ENCODE assay signal across 16 cellular contexts in genomic region chr9:82369251-82369945, GRCh38.
DNase-seq lines count a peak whose midpoint lies in the region; ATAC-seq and TF ChIP-seq lines count a peak whose summit lies in the region.
"Had no signal": no experiment of that assay in that cellular context is flagged by ENCODE, and none has a peak within 500 bp of the region (broad histone marks: within the 10 kb centered on the region; RNA-seq: fewer than 3 reads in every experiment).

No MANE protein-coding gene starts in this region.

- no peak overlapping the region for H3K4me3 ChIP-seq in right lobe of liver
- H3K4me3 ChIP-seq: BLaER1 treated with 17β-estradiol and CSF1 and Interleukin-3, amounts not matched to agents 10 nM and 100 nM; GM12878; GM23248 had no signal

- 32% methylated on average over 2 of the region's 2 CpGs for WGBS in right lobe of liver (ENCODE audit: insufficient coverage, low coverage, low lambda C conversion rate, missing lambda C conversion rate)

- TF ChIP-seq CTCF in 22Rv1 (IDR thresholded peaks at IDR 0.05) (no peak), right lobe of liver (IDR thresholded peaks at IDR 0.05) (no peak)

- DNase-seq in NCI-H2227 (lab: John Stamatoyannopoulos, UW; ENCODE audit: unreplicated experiment), result peak; percentile 6
- no peak for DNase-seq in left colon
- peak in 1 of 3 donors; percentile 57 for DNase-seq in right lobe of liver
- DNase-seq in DMS79 treated with DMSO at 0.1 percent for 48 hours (lab: John Stamatoyannopoulos, UW), result no peak
- DNase-seq in cardiac septum (ENCODE audit: low spot score), result no peak
- DNase-seq in NCI-H2029 (lab: John Stamatoyannopoulos, UW), result no peak
- no peak for DNase-seq in NCI-H1694 treated with DMSO at 0.1 percent for 48 hours (lab: John Stamatoyannopoulos, UW)
- DNase-seq: Calu3; CD8-positive, alpha-beta T cell; DND-41; EL; GM23248; HCEC 1CT had no signal

- ATAC-seq in left colon, result peak; percentile 90
- peak; percentile 94 to 98 (median 96) for ATAC-seq in right lobe of liver
- ATAC-seq: CD8-positive, alpha-beta T cell; GM12878 had no signal

- no peaks in the 10 kb centered on the region for H3K36me3 ChIP-seq in right lobe of liver
- H3K36me3 ChIP-seq: BLaER1 treated with 17β-estradiol and CSF1 and Interleukin-3, amounts not matched to agents 10 nM and 100 nM had no signal

- H3K9me3 ChIP-seq in right lobe of liver, result no peaks in the 10 kb centered on the region
- H3K9me3 ChIP-seq: BLaER1 treated with 17β-estradiol and CSF1 and Interleukin-3, amounts not matched to agents 10 nM and 100 nM had no signal

- peaks cover 0 to 36% (median 4%) of the 10 kb centered on the region in 4 donors for H3K4me1 ChIP-seq in right lobe of liver

- intact Hi-C loops in left colon (cut with DNase I, micrococcal nuclease) (no loop called here), right lobe of liver (cut with DNase I) (no loop called here), cardiac septum (cut with DNase I) (no loop called here)

- no peaks in the 10 kb centered on the region for H3K27me3 ChIP-seq in right lobe of liver
- H3K27me3 ChIP-seq: BLaER1 treated with 17β-estradiol and CSF1 and Interleukin-3, amounts not matched to agents 10 nM and 100 nM had no signal

- H3K27ac ChIP-seq in 22Rv1 (peak overlapping the region; percentile 61), right lobe of liver (peak overlapping the region; percentile 40 to 95 (median 77))
- H3K27ac ChIP-seq: BLaER1 treated with 17β-estradiol and CSF1 and Interleukin-3, amounts not matched to agents 10 nM and 100 nM; GM23248 had no signal

- peak; percentile 36 for TF ChIP-seq POLR2A in right lobe of liver (IDR thresholded peaks at IDR 0.05)
